Comparison of ENCODE assay signal across 12 cellular contexts in the genomic region with DNA sequence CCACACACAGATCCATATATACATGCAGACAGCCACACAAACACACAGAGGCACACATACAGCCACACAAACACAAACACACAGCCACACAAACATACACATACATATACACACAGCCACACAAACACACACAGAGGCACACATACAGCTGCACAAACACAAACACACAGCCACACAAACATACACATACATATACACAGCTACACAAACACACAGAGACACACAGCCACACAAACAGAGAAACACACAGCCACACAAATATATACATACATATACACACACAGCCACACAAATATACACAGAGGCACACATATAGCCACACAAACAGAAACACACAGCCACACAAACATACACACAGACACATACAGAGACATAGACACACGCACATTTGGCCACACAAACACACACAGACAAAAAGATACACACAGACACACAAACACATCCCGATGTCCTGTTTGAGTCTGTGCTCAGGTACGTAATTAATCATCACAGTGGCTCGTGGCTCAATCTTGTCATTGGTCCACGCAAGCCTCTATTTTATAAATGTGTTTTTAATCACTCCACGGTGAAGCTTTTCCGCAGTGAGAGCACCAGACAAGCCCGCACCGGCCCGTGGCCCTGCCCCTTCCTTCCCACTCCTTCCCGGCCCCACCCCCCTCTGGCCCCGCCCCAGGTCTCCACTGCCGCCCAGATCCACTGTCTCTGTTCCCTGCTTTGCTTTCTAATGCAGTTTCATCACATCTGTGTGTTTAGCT.
DNase-seq lines count a peak whose midpoint lies in the region; FAIRE-seq and TF ChIP-seq lines count a peak whose summit lies in the region.
"Had no signal": no experiment of that assay in that cellular context is flagged by ENCODE, and none has a peak within 500 bp of the region (broad histone marks: within the 10 kb centered on the region; RNA-seq: fewer than 3 reads in every experiment).

No MANE protein-coding gene starts in this region.

- H3K4me3 ChIP-seq in SK-N-MC, result peak overlapping the region; percentile 61
- no peak overlapping the region for H3K4me3 ChIP-seq in hepatocyte
- H3K4me3 ChIP-seq: skin epidermis had no signal

- H3K9me3 ChIP-seq in SK-N-MC (ENCODE audit: low read depth, low read length), result no peaks in the 10 kb centered on the region
- H3K9me3 ChIP-seq in hepatocyte (ENCODE audit: low read depth), result no peaks in the 10 kb centered on the region

- no peak overlapping the region for H3K9ac ChIP-seq in SK-N-MC (ENCODE audit: insufficient read length)

- no peaks in the 10 kb centered on the region for H3K9me2 ChIP-seq in hepatocyte (replicated peaks; ENCODE audit: insufficient read depth)

- H3K4me2 ChIP-seq in hepatocyte, result peak overlapping the region; percentile 74

- TF ChIP-seq CTCF in hepatocyte (IDR thresholded peaks at IDR 0.05; ENCODE audit: poor library complexity) (no peak), D721Med (IDR thresholded peaks at IDR 0.05; ENCODE audit: insufficient read depth, missing control alignments) (no peak)

- H3K4me1 ChIP-seq in hepatocyte (ENCODE audit: insufficient read depth), result peaks cover 4% of the 10 kb centered on the region

- no peak for FAIRE-seq in D721Med (lab: Jason Lieb, UNC)

- peak; percentile 47 for DNase-seq in stimulated activated CD4-positive, alpha-beta T cell treated with anti-CD3 and anti-CD28 coated beads, Interleukin-15, amount 100 ng/mL, for 24 hours
- DNase-seq in stimulated activated CD4-positive, alpha-beta T cell treated with anti-CD3 and anti-CD28 coated beads, Interleukin-2, amount 100 ng/mL, for 48 hours, result no peak
- DNase-seq in SK-N-MC (ENCODE audit: low read depth, low spot score) (no peak), hepatocyte (ENCODE audit: low spot score) (peak; percentile 70), NCI-H510A treated with DMSO at 0.1 percent for 48 hours (lab: John Stamatoyannopoulos, UW) (no peak), D721Med (ENCODE audit: insufficient read length, low spot score) (no peak), T-helper 1 cell (no peak)
- DNase-seq in activated effector memory CD4-positive, alpha-beta T cell treated with Interleukin-2 at 50 U/mL for 16 hours, result no peak
- DNase-seq: activated gamma-delta T cell, GDM1, Karpas-422 had no signal

- WGBS in hepatocyte (ENCODE audit: low lambda C conversion rate, missing lambda C conversion rate), result 20% methylated on average over 13 of the region's 13 CpGs

- H4K20me1 ChIP-seq in hepatocyte (ENCODE audit: insufficient read depth, poor library complexity, severe bottlenecking), result no peaks in the 10 kb centered on the region

- no peaks in the 10 kb centered on the region for H3K27me3 ChIP-seq in hepatocyte

- H3K27ac ChIP-seq in SK-N-MC (no peak overlapping the region), hepatocyte (no peak overlapping the region)
- H3K27ac ChIP-seq: skin epidermis had no signal

- H3K79me2 ChIP-seq in hepatocyte, result no peaks in the 10 kb centered on the region

- H3K36me3 ChIP-seq in SK-N-MC (ENCODE audit: insufficient read depth, low read length) (no peaks in the 10 kb centered on the region), hepatocyte (replicated peaks; ENCODE audit: insufficient read depth, low read depth) (no peaks in the 10 kb centered on the region)

- H2AFZ ChIP-seq in hepatocyte, result peak overlapping the region; percentile 59

Comparison
In these comparisons a context has a peak if more than half of its experiments do, and no peak if none do; other contexts are left out.
1. DNase-seq: peak in stimulated activated CD4-positive, alpha-beta T cell treated with anti-CD3 and anti-CD28 coated beads, Interleukin-15, amount 100 ng/mL, for 24 hours (single experiment) and hepatocyte (single experiment); none in stimulated activated CD4-positive, alpha-beta T cell treated with anti-CD3 and anti-CD28 coated beads, Interleukin-2, amount 100 ng/mL, for 48 hours (0 of 2), SK-N-MC (single experiment), activated effector memory CD4-positive, alpha-beta T cell treated with Interleukin-2 at 50 U/mL for 16 hours (single experiment), NCI-H510A treated with DMSO at 0.1 percent for 48 hours (single experiment), D721Med (single experiment) and T-helper 1 cell (0 of 5).